Comparison of ENCODE assay signal across 12 cellular contexts in genomic region chr22:35561796-35562526, GRCh38. TPM values are rescaled to one million over a fixed set of nuclear protein-coding genes. Genes with fewer than 3 reads are reported as not detected.
DNase-seq lines count a peak whose midpoint lies in the region; ATAC-seq and TF ChIP-seq lines count a peak whose summit lies in the region.
"Had no signal": no experiment of that assay in that cellular context is flagged by ENCODE, and none has a peak within 500 bp of the region (broad histone marks: within the 10 kb centered on the region; RNA-seq: fewer than 3 reads in every experiment).

No MANE protein-coding gene starts in this region.

- no peak overlapping the region for H3K4me3 ChIP-seq in stomach

- no peak for TF ChIP-seq EP300 in stomach (IDR thresholded peaks at IDR 0.05)

- H3K27ac ChIP-seq in stomach = no peak overlapping the region

- DNase-seq in AG20443 (ENCODE audit: low spot score) = peak; percentile 52
- peak; percentile 54 for DNase-seq in HS-27A (ENCODE audit: low read depth)
- DNase-seq in SW480 (ENCODE audit: low spot score) = peak; percentile 63
- peak; percentile 88 for DNase-seq in iris pigment epithelial cell (ENCODE audit: low read depth)
- no peak for DNase-seq in NCI-H2029 (lab: John Stamatoyannopoulos, UW)
- DNase-seq in stomach = no peak
- no peak for DNase-seq in hypothalamus (lab: John Stamatoyannopoulos, UW)
- DNase-seq: activated naive CD4-positive, alpha-beta T cell treated with anti-CD3 and anti-CD28 coated beads, Interleukin-2, amount 50 U/mL, for 16 hours; NCI-H526; retina had no signal

- H3K9me3 ChIP-seq in stomach = no peaks in the 10 kb centered on the region

- TF ChIP-seq POLR2A in stomach (IDR thresholded peaks at IDR 0.05) = no peak

- peaks cover 0 to 15% (median 4%) of the 10 kb centered on the region in 4 donors for H3K4me1 ChIP-seq in stomach

- intact Hi-C loops in stomach (cut with DNase I; ENCODE audit: low total_unique reads) = no loop called here

- H3K36me3 ChIP-seq in stomach = no peaks in the 10 kb centered on the region

- no peak for ATAC-seq in GM18520 (IDR thresholded peaks at IDR 0.05; ENCODE audit: unreplicated experiment)
- ATAC-seq: left lobe of liver had no signal

- WGBS in stomach, 5 donors = 83 to 91% (median 88%) methylated on average over 20 of the region's 20 CpGs

- peaks cover 0 to 5% (median 0%) of the 10 kb centered on the region in 3 donors for H3K27me3 ChIP-seq in stomach

- no peak for TF ChIP-seq CTCF in stomach (IDR thresholded peaks at IDR 0.05)

RNA-seq across cellular contexts. Expression of gene RASD2, which starts 21.3 kb away (rescaled TPM):
- 1 to 10 TPM in 1 of 5 donors, under 1 TPM in 4; 0.43 to 3.6 (median 0.58) TPM for total RNA-seq in stomach
- polyA plus RNA-seq in stomach = 1 to 10 TPM in 1 of 3 donors, under 1 TPM in 2; 0.68 to 2.9 (median 0.76) TPM
- total RNA-seq: left lobe of liver had no signal

RNA-seq across cellular contexts. Expression of gene MB, which starts 55.2 kb away (rescaled TPM):
- 1 to 10 TPM in 1 of 5 donors, under 1 TPM in 1, not detected in 3; 0.87 to 1.3 TPM for total RNA-seq in stomach
- polyA plus RNA-seq in stomach = 10 to 100 TPM in 1 of 3 donors, 1 to 10 TPM in 2; 2.2 to 29.5 (median 6.9) TPM

Comparison
In these comparisons a context has a peak if more than half of its experiments do, and no peak if none do; other contexts are left out.
1. DNase-seq: peak in AG20443 (single experiment), HS-27A (single experiment), SW480 (single experiment) and iris pigment epithelial cell (single experiment); none in NCI-H2029 (single experiment), stomach (single experiment) and hypothalamus (0 of 51).